1 cellular context compared by ENCODE assay signal in the genomic region with DNA sequence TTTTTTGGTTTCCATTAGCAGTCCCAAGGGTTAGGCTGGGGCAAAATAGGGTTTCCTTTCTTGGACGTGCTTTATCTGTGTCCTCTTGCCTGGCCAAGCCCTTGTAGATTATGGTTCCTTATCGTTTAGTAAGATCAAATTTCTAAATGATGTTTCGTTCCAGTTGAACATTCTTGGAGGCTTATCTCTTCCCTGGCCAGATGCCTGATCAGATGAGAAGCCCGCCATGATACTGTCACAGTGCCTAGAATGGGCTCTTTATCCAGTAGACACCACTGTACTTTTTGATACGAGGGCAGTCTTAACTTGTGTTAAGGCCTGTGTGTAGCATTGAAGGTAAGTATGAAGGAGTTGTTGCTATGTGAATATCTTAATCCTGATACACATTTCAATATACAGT.
TF ChIP-seq lines count a peak whose summit lies in the region.

No MANE protein-coding gene starts in this region.

TF ChIP-seq in SK-N-SH treated with all-trans-retinoic acid at 6 μM for 48 hours, 23 proteins besides CTCF, POLR2A, EP300 and RAD21:
- TF ChIP-seq, protein P1, sequence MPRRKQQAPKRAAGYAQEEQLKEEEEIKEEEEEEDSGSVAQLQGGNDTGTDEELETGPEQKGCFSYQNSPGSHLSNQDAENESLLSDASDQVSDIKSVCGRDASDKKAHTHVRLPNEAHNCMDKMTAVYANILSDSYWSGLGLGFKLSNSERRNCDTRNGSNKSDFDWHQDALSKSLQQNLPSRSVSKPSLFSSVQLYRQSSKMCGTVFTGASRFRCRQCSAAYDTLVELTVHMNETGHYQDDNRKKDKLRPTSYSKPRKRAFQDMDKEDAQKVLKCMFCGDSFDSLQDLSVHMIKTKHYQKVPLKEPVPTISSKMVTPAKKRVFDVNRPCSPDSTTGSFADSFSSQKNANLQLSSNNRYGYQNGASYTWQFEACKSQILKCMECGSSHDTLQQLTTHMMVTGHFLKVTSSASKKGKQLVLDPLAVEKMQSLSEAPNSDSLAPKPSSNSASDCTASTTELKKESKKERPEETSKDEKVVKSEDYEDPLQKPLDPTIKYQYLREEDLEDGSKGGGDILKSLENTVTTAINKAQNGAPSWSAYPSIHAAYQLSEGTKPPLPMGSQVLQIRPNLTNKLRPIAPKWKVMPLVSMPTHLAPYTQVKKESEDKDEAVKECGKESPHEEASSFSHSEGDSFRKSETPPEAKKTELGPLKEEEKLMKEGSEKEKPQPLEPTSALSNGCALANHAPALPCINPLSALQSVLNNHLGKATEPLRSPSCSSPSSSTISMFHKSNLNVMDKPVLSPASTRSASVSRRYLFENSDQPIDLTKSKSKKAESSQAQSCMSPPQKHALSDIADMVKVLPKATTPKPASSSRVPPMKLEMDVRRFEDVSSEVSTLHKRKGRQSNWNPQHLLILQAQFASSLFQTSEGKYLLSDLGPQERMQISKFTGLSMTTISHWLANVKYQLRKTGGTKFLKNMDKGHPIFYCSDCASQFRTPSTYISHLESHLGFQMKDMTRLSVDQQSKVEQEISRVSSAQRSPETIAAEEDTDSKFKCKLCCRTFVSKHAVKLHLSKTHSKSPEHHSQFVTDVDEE (CRISPR knock-in tag; IDR thresholded peaks at IDR 0.05), result no peak
- no peak for TF ChIP-seq ZFP30 (CRISPR knock-in tag; IDR thresholded peaks at IDR 0.05)
- no peak for TF ChIP-seq RARB (CRISPR knock-in tag; IDR thresholded peaks at IDR 0.05)
- no peak for TF ChIP-seq TOX (CRISPR knock-in tag; IDR thresholded peaks at IDR 0.05; ENCODE audit: borderline replicate concordance)
- no peak for TF ChIP-seq ESRRG (CRISPR knock-in tag; IDR thresholded peaks at IDR 0.05)
- no peak for TF ChIP-seq ZNF70 (CRISPR knock-in tag; IDR thresholded peaks at IDR 0.05)
